Comparison of ENCODE assay signal across 9 cellular contexts in genomic region chr17:37062036-37062435, GRCh38.
"Had no signal": no experiment of that assay in that cellular context is flagged by ENCODE, and none has a peak within 500 bp of the region (broad histone marks: within the 10 kb centered on the region; RNA-seq: fewer than 3 reads in every experiment).

No MANE protein-coding gene starts in this region.

- H3K4me3 ChIP-seq: ovary, tibial artery had no signal

- H3K36me3 ChIP-seq: brain microvascular endothelial cell, ovary had no signal

- H3K9me3 ChIP-seq: ovary, tibial artery had no signal

- H3K4me1 ChIP-seq: tibial artery had no signal

- H3K27me3 ChIP-seq: ovary had no signal

- H3K27ac ChIP-seq: brain microvascular endothelial cell, epithelial cell of prostate, ovary, tibial artery had no signal

- DNase-seq: activated CD4-positive, alpha-beta T cell treated with anti-CD3 and anti-CD28 coated beads, Interleukin-2, amount 50 U/mL, for 1 hour; activated naive CD4-positive, alpha-beta T cell treated with anti-CD3 and anti-CD28 coated beads, Interleukin-2, amount 10 ng/mL, durations not matched to agents 7 days and 5 days; activated T-cell treated with anti-CD3 and anti-CD28 coated beads for 4 hours; brain microvascular endothelial cell; effector memory CD4-positive, alpha-beta T cell; ovary; stimulated activated CD4-positive, alpha-beta T cell treated with anti-CD3 and anti-CD28 coated beads, Interleukin-4, amount 100 ng/mL, for 4 hours; tibial artery had no signal
